Comparison of ENCODE assay signal across 9 cellular contexts in the genomic region with DNA sequence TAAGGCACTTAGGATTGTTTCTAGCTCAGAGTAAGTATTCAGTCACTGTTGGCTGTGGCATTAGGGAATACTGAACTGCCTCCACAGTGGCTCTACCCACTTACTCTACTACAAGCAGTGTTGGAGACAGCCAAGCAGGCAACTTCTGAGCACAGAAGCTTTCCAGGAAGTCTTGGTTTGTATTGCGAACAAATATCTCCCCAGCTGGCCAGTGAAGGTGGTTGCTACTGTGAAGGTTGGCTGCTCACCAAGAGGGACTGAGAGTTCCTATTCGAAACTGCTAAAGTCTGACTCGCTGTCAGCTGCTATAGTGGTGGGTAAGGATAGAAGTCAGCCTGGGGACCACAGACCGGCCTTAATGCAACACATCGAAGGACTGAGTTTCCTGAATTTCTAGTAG.
A peak's percentile ranks its signal among the peaks of the same experiment; 100 is the strongest.
DNase-seq lines count a peak whose midpoint lies in the region; ATAC-seq and TF ChIP-seq lines count a peak whose summit lies in the region.
"Had no signal": no experiment of that assay in that cellular context is flagged by ENCODE, and none has a peak within 500 bp of the region (broad histone marks: within the 10 kb centered on the region; RNA-seq: fewer than 3 reads in every experiment).

No MANE protein-coding gene starts in this region.

- no peaks in the 10 kb centered on the region for H3K36me3 ChIP-seq in psoas muscle (ENCODE audit: insufficient read depth in 1 of 2, low read depth in 1 of 2)
- H3K36me3 ChIP-seq in SK-N-SH (replicated peaks in 1 of 2; ENCODE audit: control insufficient read depth in 1 of 2, insufficient read depth in 2 of 2, low read length in 1 of 2): no peaks in the 10 kb centered on the region

- H3K9me3 ChIP-seq in psoas muscle (no peaks in the 10 kb centered on the region), SK-N-SH (no peaks in the 10 kb centered on the region)

- peak; percentile 63 for DNase-seq in GM12865 (ENCODE audit: low read depth)
- DNase-seq in RPMI8226: peak; percentile 54
- no peak for DNase-seq in psoas muscle
- no peak for DNase-seq in COLO829 (ENCODE audit: low spot score)
- DNase-seq in 8988T: no peak
- no peak for DNase-seq in SK-N-SH
- DNase-seq: activated T-cell treated with anti-CD3 and anti-CD28 coated beads, Interleukin-2, amount 50 U/mL, for 72 hours had no signal

- no peaks in the 10 kb centered on the region for H3F3A ChIP-seq in SK-N-SH (replicated peaks; ENCODE audit: insufficient read depth)

- H3K79me2 ChIP-seq in SK-N-SH (ENCODE audit: insufficient read depth): no peaks in the 10 kb centered on the region

- no peak overlapping the region for H3K9ac ChIP-seq in SK-N-SH

- no peaks in the 10 kb centered on the region for H3K9me2 ChIP-seq in SK-N-SH

- H3K4me3 ChIP-seq in GM12865 (ENCODE audit: low read depth, low read length) (no peak overlapping the region), psoas muscle (no peak overlapping the region), SK-N-SH (ENCODE audit: low read depth in 2 of 2, low read length in 1 of 2) (no peak overlapping the region)

- intact Hi-C loops in psoas muscle (cut with DNase I): no loop called here

- H3K4me1 ChIP-seq in psoas muscle (no peaks in the 10 kb centered on the region), SK-N-SH (ENCODE audit: control insufficient read depth in 1 of 2, insufficient read depth in 2 of 2, low read depth in 1 of 2, low read length in 1 of 2) (no peaks in the 10 kb centered on the region; a peak in 1 of 4 replicates)

- no peak overlapping the region for H2AFZ ChIP-seq in SK-N-SH (ENCODE audit: low read depth)

- TF ChIP-seq RAD21 in SK-N-SH (IDR thresholded peaks at IDR 0.05; ENCODE audit: low read length): no peak

- TF ChIP-seq CTCF in GM12865 (IDR thresholded peaks at IDR 0.05; ENCODE audit: insufficient read depth, low read depth, low read length, missing control alignments) (no peak), psoas muscle (IDR thresholded peaks at IDR 0.05) (no peak), SK-N-SH (IDR thresholded peaks at IDR 0.05) (no peak)

- no peak for TF ChIP-seq EP300 in SK-N-SH (IDR thresholded peaks at IDR 0.05; ENCODE audit: borderline replicate concordance in 1 of 2, low read depth in 1 of 2, low read length in 1 of 2)

- no peak overlapping the region for H3K4me2 ChIP-seq in SK-N-SH

- POLR2A ChIA-PET in SK-N-SH (lab: Yijun Ruan, JAX): no interaction called here

- WGBS in psoas muscle, 3 donors: 85 to 87% (median 86%) methylated on average over 5 of the region's 5 CpGs
- WGBS in SK-N-SH (ENCODE audit: low lambda C conversion rate): 47% methylated on average over 5 of the region's 5 CpGs

- H3K27ac ChIP-seq in psoas muscle (no peak overlapping the region), SK-N-SH (ENCODE audit: low read depth in 2 of 2, low read length in 1 of 2) (no peak overlapping the region)

- peak; percentile 87 for ATAC-seq in GM19467 (IDR thresholded peaks at IDR 0.05; ENCODE audit: unreplicated experiment)
- peak; percentile 70 for ATAC-seq in HG02981 (IDR thresholded peaks at IDR 0.05; ENCODE audit: unreplicated experiment)
- no peak for ATAC-seq in psoas muscle
- ATAC-seq: activated T-cell treated with anti-CD3 and anti-CD28 coated beads, Interleukin-2, amount 50 U/mL, for 72 hours had no signal

- H3K27me3 ChIP-seq in psoas muscle (ENCODE audit: insufficient read depth in 3 of 3, low read length in 2 of 3) (no peaks in the 10 kb centered on the region), SK-N-SH (ENCODE audit: insufficient read depth) (no peaks in the 10 kb centered on the region)

- CTCF ChIA-PET in SK-N-SH (lab: Yijun Ruan, JAX): no interaction called here

- H4K20me1 ChIP-seq in SK-N-SH (ENCODE audit: insufficient read depth): no peaks in the 10 kb centered on the region

TF ChIP-seq in SK-N-SH, 30 proteins besides CTCF, POLR2A, EP300 and RAD21:
- TF ChIP-seq, protein P1, sequence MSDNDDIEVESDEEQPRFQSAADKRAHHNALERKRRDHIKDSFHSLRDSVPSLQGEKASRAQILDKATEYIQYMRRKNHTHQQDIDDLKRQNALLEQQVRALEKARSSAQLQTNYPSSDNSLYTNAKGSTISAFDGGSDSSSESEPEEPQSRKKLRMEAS (IDR thresholded peaks at IDR 0.05; ENCODE audit: low read depth): no peak
- TF ChIP-seq CHD2 (IDR thresholded peaks at IDR 0.05; ENCODE audit: low read length, partially characterized antibody) (no peak), FOXM1 (IDR thresholded peaks at IDR 0.05; ENCODE audit: low read depth) (no peak), USF1 (IDR thresholded peaks at IDR 0.05; ENCODE audit: borderline replicate concordance, low read depth) (no peak), TAF1 (IDR thresholded peaks at IDR 0.05; ENCODE audit: borderline replicate concordance, low read depth, low read length) (no peak), SMC3 (IDR thresholded peaks at IDR 0.05; ENCODE audit: low read depth, low read length) (no peak), GABPA (IDR thresholded peaks at IDR 0.05; ENCODE audit: low read depth) (no peak), RCOR1 (IDR thresholded peaks at IDR 0.05; ENCODE audit: low read length) (no peak), EZH2phosphoT487 (IDR thresholded peaks at IDR 0.05; ENCODE audit: borderline replicate concordance, low read depth) (no peak)
- TF ChIP-seq, protein P2, sequence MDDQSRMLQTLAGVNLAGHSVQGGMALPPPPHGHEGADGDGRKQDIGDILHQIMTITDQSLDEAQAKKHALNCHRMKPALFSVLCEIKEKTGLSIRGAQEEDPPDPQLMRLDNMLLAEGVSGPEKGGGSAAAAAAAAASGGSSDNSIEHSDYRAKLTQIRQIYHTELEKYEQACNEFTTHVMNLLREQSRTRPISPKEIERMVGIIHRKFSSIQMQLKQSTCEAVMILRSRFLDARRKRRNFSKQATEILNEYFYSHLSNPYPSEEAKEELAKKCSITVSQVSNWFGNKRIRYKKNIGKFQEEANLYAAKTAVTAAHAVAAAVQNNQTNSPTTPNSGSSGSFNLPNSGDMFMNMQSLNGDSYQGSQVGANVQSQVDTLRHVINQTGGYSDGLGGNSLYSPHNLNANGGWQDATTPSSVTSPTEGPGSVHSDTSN (IDR thresholded peaks at IDR 0.05): no peak

Comparison
In these comparisons a context has a peak if more than half of its experiments do, and no peak if none do; other contexts are left out.
1. DNase-seq: peak in GM12865 (single experiment) and RPMI8226 (single experiment); none in psoas muscle (0 of 2), COLO829 (single experiment), 8988T (single experiment) and SK-N-SH (single experiment).
2. ATAC-seq: peak in GM19467 (single experiment) and HG02981 (single experiment); none in psoas muscle (0 of 4).